ENCODE assay signal across 8 cellular contexts in genomic region chr5:179023528-179024189, GRCh38. TPM values are rescaled to one million over a fixed set of nuclear protein-coding genes. Genes with fewer than 3 reads are reported as not detected.
DNase-seq lines count a peak whose midpoint lies in the region; ATAC-seq and TF ChIP-seq lines count a peak whose summit lies in the region.

TSS of gene ZNF879 (plus strand) at chr5:179023804. CDS start at chr5:179025005, 1,201 bp downstream.

- H3K4ac ChIP-seq in mesendoderm (ENCODE audit: low read depth, low read length), result no peak within 1 kb of the TSS

- H3K4me3 ChIP-seq in mesendoderm (ENCODE audit: low read length), result peak within 1 kb of the TSS; percentile 43

- H3K56ac ChIP-seq in mesendoderm (ENCODE audit: low read length), result peak within 1 kb of the TSS; percentile 85

- TF ChIP-seq CTCF in endothelial cell (IDR thresholded peaks at IDR 0.05; ENCODE audit: unreplicated experiment), result no peak

- no peak within 1 kb of the TSS for H2AK5ac ChIP-seq in mesendoderm (ENCODE audit: low read length)

- H3K36me3 ChIP-seq in mesendoderm (ENCODE audit: control insufficient read depth, insufficient read depth, low read length), result peaks cover 1% of the 10 kb centered on the region

- H3K4me1 ChIP-seq in mesendoderm (ENCODE audit: control insufficient read depth, low read depth, low read length), result no peaks in the 10 kb centered on the region

- H3K27ac ChIP-seq in mesendoderm (ENCODE audit: low read depth, low read length), result no peak within 1 kb of the TSS

- ATAC-seq in GM18517 (IDR thresholded peaks at IDR 0.05; ENCODE audit: unreplicated experiment) (peak; percentile 88), HG03342 (IDR thresholded peaks at IDR 0.05; ENCODE audit: unreplicated experiment) (peak; percentile 87), GM19035 (IDR thresholded peaks at IDR 0.05; ENCODE audit: unreplicated experiment) (no peak)

- H3K18ac ChIP-seq in mesendoderm (ENCODE audit: low read length), result peak within 1 kb of the TSS; percentile 29

- peak within 1 kb of the TSS; percentile 69 for H3K9ac ChIP-seq in mesendoderm (ENCODE audit: low read length)

- H3K27me3 ChIP-seq in mesendoderm (ENCODE audit: insufficient read depth, low read length, poor library complexity), result no peaks in the 10 kb centered on the region

- H2BK120ac ChIP-seq in mesendoderm (ENCODE audit: low read depth, low read length), result no peak within 1 kb of the TSS

- H3K4me1 Mint-ChIP-seq in endothelial cell (ENCODE audit: unreplicated experiment), result peaks cover 2% of the 10 kb centered on the region

- H3K23ac ChIP-seq in mesendoderm (ENCODE audit: low read length), result no peak within 1 kb of the TSS

- no peaks in the 10 kb centered on the region for H3K79me2 ChIP-seq in mesendoderm (ENCODE audit: control insufficient read depth, insufficient read depth, low read length)

- H3K4me2 ChIP-seq in mesendoderm (ENCODE audit: low read length), result peak within 1 kb of the TSS; percentile 50

- no peak within 1 kb of the TSS for H4K8ac ChIP-seq in mesendoderm (ENCODE audit: low read depth, low read length)

- no peak within 1 kb of the TSS for H2BK5ac ChIP-seq in mesendoderm (ENCODE audit: low read length)

- peaks cover 21% of the 10 kb centered on the region for H3K9me3 Mint-ChIP-seq in endothelial cell (ENCODE audit: unreplicated experiment)

- peaks cover 38% of the 10 kb centered on the region for H3K36me3 Mint-ChIP-seq in endothelial cell (ENCODE audit: low read depth, unreplicated experiment)

- peak within 1 kb of the TSS; percentile 92 for H3K4me3 Mint-ChIP-seq in endothelial cell (ENCODE audit: unreplicated experiment)

- no CpG with 5 or more reads among the region's 72 CpGs for WGBS in mesendoderm (ENCODE audit: extremely low coverage, insufficient coverage, low lambda C conversion rate)

- H4K5ac ChIP-seq in mesendoderm (ENCODE audit: low read length), result no peak within 1 kb of the TSS

- H2BK15ac ChIP-seq in mesendoderm (replicated peaks; ENCODE audit: low read depth), result no peak within 1 kb of the TSS

- DNase-seq in NOMO-1 treated with DMSO at 0.1 percent for 48 hours (lab: John Stamatoyannopoulos, UW; ENCODE audit: unreplicated experiment), result peak; percentile 79
- peak; percentile 90 for DNase-seq in activated T-cell treated with anti-CD3 and anti-CD28 coated beads for 1 hour (ENCODE audit: low read depth)
- peak; percentile 90 for DNase-seq in endothelial cell (ENCODE audit: low spot score)
- DNase-seq in mesendoderm, result peak; percentile 98
- DNase-seq in stimulated activated CD8-positive, alpha-beta memory T cell treated with anti-CD3 and anti-CD28 coated beads, Interleukin-12 subunit alpha, Interleukin-12 subunit beta, amount 100 ng/mL, for 1 hour (ENCODE audit: low read depth), result peak; percentile 88

- peak within 1 kb of the TSS; percentile 48 for H3K27ac Mint-ChIP-seq in endothelial cell (ENCODE audit: unreplicated experiment)

- H3K79me1 ChIP-seq in mesendoderm (ENCODE audit: low read length), result no peaks in the 10 kb centered on the region

- H3K27me3 Mint-ChIP-seq in endothelial cell (ENCODE audit: unreplicated experiment), result peaks cover 10% of the 10 kb centered on the region

RNA-seq across cellular contexts. Expression of gene ZNF879, which starts in this region (rescaled TPM):
- 5.9 TPM for total RNA-seq in endothelial cell (ENCODE audit: unreplicated experiment)
- 1.4 TPM for polyA plus RNA-seq in mesendoderm (2013, experiment 1 of 2)
- 1.5 TPM for polyA plus RNA-seq in mesendoderm (2013, experiment 2 of 2)
